Comparison of ENCODE assay signal across 15 cellular contexts in genomic region chr14:105073720-105074600, GRCh38. TPM values are rescaled to one million over a fixed set of nuclear protein-coding genes. Genes with fewer than 3 reads are reported as not detected.
"Had no signal": no experiment of that assay in that cellular context is flagged by ENCODE, and none has a peak within 500 bp of the region (broad histone marks: within the 10 kb centered on the region; RNA-seq: fewer than 3 reads in every experiment).

No MANE protein-coding gene starts in this region.

- ATAC-seq: heart right ventricle, left lobe of liver, pancreas had no signal

- H3K4me3 Mint-ChIP-seq: central memory CD8-positive, alpha-beta T cell had no signal

- H3K9me3 Mint-ChIP-seq: central memory CD8-positive, alpha-beta T cell had no signal

- DNase-seq: activated CD4-positive, alpha-beta T cell treated with anti-CD3 and anti-CD28 coated beads for 1 hour; activated CD4-positive, alpha-beta T cell treated with anti-CD3 and anti-CD28 coated beads, Interleukin-2, amount 50 U/mL, for 48 hours; activated gamma-delta T cell treated with Interleukin-2 at 50 U/mL for 16 hours; cortex of kidney; effector memory CD4-positive, alpha-beta T cell; mesenchymal stem cell; retina; T-helper 9 cell; trophoblast cell had no signal

- H3K27me3 Mint-ChIP-seq: central memory CD8-positive, alpha-beta T cell had no signal

RNA-seq across cellular contexts. Expression of gene GPR132, which starts 8.7 kb away (rescaled TPM):
- polyA plus RNA-seq: fibroblast of lung, neural cell had no signal
